ENCODE assay signal across 1 cellular context in the genomic region with DNA sequence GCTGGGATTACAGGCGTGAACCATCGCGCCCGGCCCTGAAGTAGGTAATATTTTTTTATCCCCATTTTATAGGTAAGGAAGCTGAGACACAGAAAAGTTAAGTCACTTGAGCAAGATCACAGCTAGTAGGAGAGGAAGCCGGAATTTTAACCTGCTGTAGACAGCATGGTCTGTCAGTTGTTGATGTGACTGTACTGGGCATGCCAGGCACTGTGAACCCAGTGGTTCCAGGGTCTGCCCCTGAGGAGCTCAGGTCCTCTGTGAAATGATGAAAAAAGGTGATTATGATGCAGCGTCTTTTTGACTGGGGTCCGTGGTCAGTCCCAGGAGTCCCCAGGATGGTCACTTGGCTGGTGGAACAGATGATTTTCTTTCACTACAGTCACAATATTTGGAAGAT.
TF ChIP-seq lines count a peak whose summit lies in the region.

No MANE protein-coding gene starts in this region.

TF ChIP-seq in GM23338, 12 proteins besides CTCF, POLR2A, EP300 and RAD21 (continued from another document):
- TF ChIP-seq, protein P1, sequence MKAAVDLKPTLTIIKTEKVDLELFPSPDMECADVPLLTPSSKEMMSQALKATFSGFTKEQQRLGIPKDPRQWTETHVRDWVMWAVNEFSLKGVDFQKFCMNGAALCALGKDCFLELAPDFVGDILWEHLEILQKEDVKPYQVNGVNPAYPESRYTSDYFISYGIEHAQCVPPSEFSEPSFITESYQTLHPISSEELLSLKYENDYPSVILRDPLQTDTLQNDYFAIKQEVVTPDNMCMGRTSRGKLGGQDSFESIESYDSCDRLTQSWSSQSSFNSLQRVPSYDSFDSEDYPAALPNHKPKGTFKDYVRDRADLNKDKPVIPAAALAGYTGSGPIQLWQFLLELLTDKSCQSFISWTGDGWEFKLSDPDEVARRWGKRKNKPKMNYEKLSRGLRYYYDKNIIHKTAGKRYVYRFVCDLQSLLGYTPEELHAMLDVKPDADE (IDR thresholded peaks at IDR 0.05): no peak
